Comparison of ENCODE assay signal across 20 cellular contexts in the genomic region with DNA sequence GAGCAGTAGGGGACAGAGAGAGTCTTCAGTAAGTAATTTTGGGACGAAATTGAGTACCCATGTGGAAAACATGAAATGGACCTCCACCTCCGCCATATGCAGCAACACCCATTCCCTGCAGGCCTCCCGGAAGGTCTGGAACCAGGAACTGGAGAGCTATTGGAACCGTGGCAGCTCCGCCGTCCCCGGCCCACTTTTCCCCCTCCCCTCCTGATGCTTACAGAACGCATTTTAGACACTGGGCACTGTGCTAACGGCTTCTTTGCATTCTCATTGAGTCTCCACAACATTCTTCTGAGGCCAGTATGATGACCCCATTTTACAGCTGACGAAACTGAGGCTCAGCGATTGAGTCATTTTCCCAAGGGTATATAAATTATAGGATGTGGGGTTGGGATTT.
"Had no signal": no experiment of that assay in that cellular context is flagged by ENCODE, and none has a peak within 500 bp of the region (broad histone marks: within the 10 kb centered on the region; RNA-seq: fewer than 3 reads in every experiment).

No MANE protein-coding gene starts in this region.

- H3K4me1 ChIP-seq: breast epithelium had no signal

- H3K4me3 ChIP-seq: breast epithelium, Peyer's patch had no signal

- ATAC-seq: activated CD4-positive, CD25-positive, alpha-beta regulatory T cell treated with anti-CD3 and anti-CD28 coated beads, Interleukin-2, amount 50 U/mL, for 24 hours; activated CD8-positive, alpha-beta T cell treated with anti-CD3 and anti-CD28 coated beads for 36 hours had no signal

- H3K9me3 ChIP-seq: breast epithelium, Peyer's patch had no signal

- H3K36me3 ChIP-seq: breast epithelium, Peyer's patch had no signal

- DNase-seq: activated CD4-positive, alpha-beta T cell treated with anti-CD3 and anti-CD28 coated beads for 4 hours; activated CD8-positive, alpha-beta T cell treated with anti-CD3 and anti-CD28 coated beads for 36 hours; activated effector memory CD4-positive, alpha-beta T cell treated with Interleukin-2 at 50 U/mL for 16 hours; activated naive CD4-positive, alpha-beta T cell; activated T-cell treated with anti-CD3 and anti-CD28 coated beads, Interleukin-2, amount 50 U/mL, for 24 hours; aorta; Karpas-422; MM.1S; NCI-H1105; NCI-H1436; NCI-H187; NCI-H2081; NCI-H510A treated with DMSO at 0.1 percent for 48 hours; NCI-H69; NK-92 treated with Interleukin-12 subunit alpha and Interleukin-12 subunit beta, amount 100 ng/mL, for 24 hours; Peyer's patch; SHP77 treated with DMSO at 0.1 percent for 48 hours had no signal

- H3K27ac ChIP-seq: breast epithelium, Peyer's patch, RWPE1 had no signal

- H3K27me3 ChIP-seq: breast epithelium, Peyer's patch had no signal
